Comparison of ENCODE assay signal across 28 cellular contexts in the genomic region with DNA sequence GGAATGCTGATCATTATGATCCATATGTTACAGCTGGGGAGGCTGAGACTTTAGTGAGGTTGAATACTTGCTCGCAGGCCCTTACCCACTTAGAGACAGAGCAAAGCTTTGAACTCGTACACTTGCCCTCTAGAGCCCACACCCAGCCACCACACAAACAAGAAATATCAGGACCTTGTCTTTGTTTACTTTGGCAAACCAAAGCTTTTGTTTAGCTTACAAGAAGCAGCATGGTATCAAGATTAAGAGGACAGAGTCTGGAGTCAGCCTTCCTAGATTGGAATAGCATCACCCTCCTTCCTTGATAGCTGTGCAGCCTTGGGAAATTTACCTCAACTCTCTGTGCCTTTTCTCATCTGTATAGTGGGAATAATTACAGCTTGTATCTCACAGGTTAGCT.
"Had no signal": no experiment of that assay in that cellular context is flagged by ENCODE, and none has a peak within 500 bp of the region (broad histone marks: within the 10 kb centered on the region; RNA-seq: fewer than 3 reads in every experiment).

No MANE protein-coding gene starts in this region.

- H3K9me3 Mint-ChIP-seq: activated CD4-positive, alpha-beta T cell treated with anti-CD3 and anti-CD28 coated beads, Interleukin-2, amount 10 ng/mL, durations not matched to agents 7 days and 5 days; activated naive CD4-positive, alpha-beta T cell treated with anti-CD3 and anti-CD28 coated beads, Interleukin-2, amount 10 ng/mL, durations not matched to agents 7 days and 5 days; activated naive CD4-positive, alpha-beta T cell treated with anti-CD3 and anti-CD28 coated beads, Interleukin-2, amount 50 U/mL, for 72 hours; activated naive CD8-positive, alpha-beta T cell treated with anti-CD3 and anti-CD28 coated beads, Interleukin-2, amount 10 ng/mL, durations not matched to agents 7 days and 5 days; activated T-cell treated with anti-CD3 and anti-CD28 coated beads, Interleukin-2, amount 50 U/mL, for 24 hours; WTC11 had no signal

- H3K9me3 ChIP-seq: ascending aorta, breast epithelium, colonic mucosa, esophagus squamous epithelium, gastroesophageal sphincter had no signal

- H3K4me1 Mint-ChIP-seq: activated CD4-positive, alpha-beta memory T cell treated with anti-CD3 and anti-CD28 coated beads, Interleukin-2, amount 10 ng/mL, durations not matched to agents 7 days and 5 days; activated CD4-positive, alpha-beta T cell treated with anti-CD3 and anti-CD28 coated beads, Interleukin-2, amount 10 ng/mL, durations not matched to agents 7 days and 5 days; activated naive CD4-positive, alpha-beta T cell treated with anti-CD3 and anti-CD28 coated beads, Interleukin-2, amount 10 ng/mL, durations not matched to agents 7 days and 5 days; activated naive CD8-positive, alpha-beta T cell treated with anti-CD3 and anti-CD28 coated beads, Interleukin-2, amount 10 ng/mL, durations not matched to agents 7 days and 5 days; brain; WTC11 had no signal

- H3K27me3 ChIP-seq: ascending aorta, breast epithelium, cardiac muscle cell, colonic mucosa, esophagus squamous epithelium, gastroesophageal sphincter had no signal

- H3K27ac ChIP-seq: ascending aorta, breast epithelium, cardiac muscle cell, colonic mucosa, epithelial cell of prostate, esophagus squamous epithelium, gastroesophageal sphincter had no signal

- H3K27ac Mint-ChIP-seq: activated CD4-positive, alpha-beta memory T cell treated with anti-CD3 and anti-CD28 coated beads, Interleukin-2, amount 10 ng/mL, durations not matched to agents 7 days and 5 days; activated CD4-positive, alpha-beta T cell treated with anti-CD3 and anti-CD28 coated beads, Interleukin-2, amount 10 ng/mL, durations not matched to agents 7 days and 5 days; activated naive CD4-positive, alpha-beta T cell treated with anti-CD3 and anti-CD28 coated beads, Interleukin-2, amount 10 ng/mL, durations not matched to agents 7 days and 5 days; activated naive CD4-positive, alpha-beta T cell treated with anti-CD3 and anti-CD28 coated beads, Interleukin-2, amount 50 U/mL, for 72 hours; activated naive CD8-positive, alpha-beta T cell treated with anti-CD3 and anti-CD28 coated beads, Interleukin-2, amount 10 ng/mL, durations not matched to agents 7 days and 5 days; activated T-cell treated with anti-CD3 and anti-CD28 coated beads, Interleukin-2, amount 50 U/mL, for 24 hours; activated T-cell treated with anti-CD3 and anti-CD28 coated beads, Interleukin-2, amount 50 U/mL, for 72 hours; brain; WTC11 had no signal

- H3K4me3 Mint-ChIP-seq: activated CD4-positive, alpha-beta memory T cell treated with anti-CD3 and anti-CD28 coated beads, Interleukin-2, amount 10 ng/mL, durations not matched to agents 7 days and 5 days; activated CD4-positive, alpha-beta T cell treated with anti-CD3 and anti-CD28 coated beads, Interleukin-2, amount 10 ng/mL, durations not matched to agents 7 days and 5 days; activated naive CD4-positive, alpha-beta T cell treated with anti-CD3 and anti-CD28 coated beads, Interleukin-2, amount 10 ng/mL, durations not matched to agents 7 days and 5 days; activated naive CD8-positive, alpha-beta T cell treated with anti-CD3 and anti-CD28 coated beads, Interleukin-2, amount 10 ng/mL, durations not matched to agents 7 days and 5 days; activated T-cell treated with anti-CD3 and anti-CD28 coated beads, Interleukin-2, amount 50 U/mL, for 24 hours; activated T-cell treated with anti-CD3 and anti-CD28 coated beads, Interleukin-2, amount 50 U/mL, for 72 hours; brain; WTC11 had no signal

- H3K27me3 Mint-ChIP-seq: activated CD4-positive, alpha-beta memory T cell treated with anti-CD3 and anti-CD28 coated beads, Interleukin-2, amount 10 ng/mL, durations not matched to agents 7 days and 5 days; activated CD4-positive, alpha-beta T cell treated with anti-CD3 and anti-CD28 coated beads, Interleukin-2, amount 10 ng/mL, durations not matched to agents 7 days and 5 days; activated naive CD4-positive, alpha-beta T cell treated with anti-CD3 and anti-CD28 coated beads, Interleukin-2, amount 10 ng/mL, durations not matched to agents 7 days and 5 days; activated naive CD8-positive, alpha-beta T cell treated with anti-CD3 and anti-CD28 coated beads, Interleukin-2, amount 10 ng/mL, durations not matched to agents 7 days and 5 days; activated T-cell treated with anti-CD3 and anti-CD28 coated beads, Interleukin-2, amount 50 U/mL, for 24 hours had no signal

- ATAC-seq: activated naive CD4-positive, alpha-beta T cell treated with anti-CD3 and anti-CD28 coated beads, Interleukin-2, amount 50 U/mL, for 72 hours; activated T-cell treated with anti-CD3 and anti-CD28 coated beads, Interleukin-2, amount 50 U/mL, for 72 hours; gastroesophageal sphincter; WTC11 had no signal

- DNase-seq: activated CD4-positive, alpha-beta memory T cell treated with anti-CD3 and anti-CD28 coated beads, Interleukin-2, amount 10 ng/mL, durations not matched to agents 7 days and 5 days; activated CD4-positive, alpha-beta T cell treated with anti-CD3 and anti-CD28 coated beads for 1 hour; activated CD4-positive, alpha-beta T cell treated with anti-CD3 and anti-CD28 coated beads for 4 hours; activated CD4-positive, alpha-beta T cell treated with anti-CD3 and anti-CD28 coated beads, Interleukin-2, amount 10 ng/mL, durations not matched to agents 7 days and 5 days; activated CD4-positive, alpha-beta T cell treated with anti-CD3 and anti-CD28 coated beads, Interleukin-2, amount 50 U/mL, for 4 hours; activated CD8-positive, alpha-beta memory T cell treated with anti-CD3 and anti-CD28 coated beads, Interleukin-2, amount 50 U/mL, for 48 hours; activated gamma-delta T cell; activated naive CD4-positive, alpha-beta T cell; activated naive CD4-positive, alpha-beta T cell treated with anti-CD3 and anti-CD28 coated beads, Interleukin-2, amount 10 ng/mL, durations not matched to agents 7 days and 5 days; activated naive CD8-positive, alpha-beta T cell treated with anti-CD3 and anti-CD28 coated beads, Interleukin-2, amount 10 ng/mL, durations not matched to agents 7 days and 5 days; activated T-cell treated with anti-CD3 and anti-CD28 coated beads for 4 hours; activated T-cell treated with anti-CD3 and anti-CD28 coated beads, Interleukin-2, amount 50 U/mL, for 24 hours; activated T-cell treated with anti-CD3 and anti-CD28 coated beads, Interleukin-2, amount 50 U/mL, for 72 hours; central memory CD4-positive, alpha-beta T cell; cerebellar nuclear complex; colonic mucosa; effector CD8-positive, alpha-beta T cell; esophagus squamous epithelium; foreskin melanocyte; T-helper 2 cell had no signal

- H3K4me1 ChIP-seq: ascending aorta, breast epithelium, colonic mucosa, esophagus squamous epithelium, gastroesophageal sphincter had no signal

- H3K36me3 Mint-ChIP-seq: activated naive CD4-positive, alpha-beta T cell treated with anti-CD3 and anti-CD28 coated beads, Interleukin-2, amount 10 ng/mL, durations not matched to agents 7 days and 5 days; activated naive CD4-positive, alpha-beta T cell treated with anti-CD3 and anti-CD28 coated beads, Interleukin-2, amount 50 U/mL, for 72 hours; activated naive CD8-positive, alpha-beta T cell treated with anti-CD3 and anti-CD28 coated beads, Interleukin-2, amount 10 ng/mL, durations not matched to agents 7 days and 5 days; brain; WTC11 had no signal
